Comparison of ENCODE assay signal across 1 cellular context in the genomic region with DNA sequence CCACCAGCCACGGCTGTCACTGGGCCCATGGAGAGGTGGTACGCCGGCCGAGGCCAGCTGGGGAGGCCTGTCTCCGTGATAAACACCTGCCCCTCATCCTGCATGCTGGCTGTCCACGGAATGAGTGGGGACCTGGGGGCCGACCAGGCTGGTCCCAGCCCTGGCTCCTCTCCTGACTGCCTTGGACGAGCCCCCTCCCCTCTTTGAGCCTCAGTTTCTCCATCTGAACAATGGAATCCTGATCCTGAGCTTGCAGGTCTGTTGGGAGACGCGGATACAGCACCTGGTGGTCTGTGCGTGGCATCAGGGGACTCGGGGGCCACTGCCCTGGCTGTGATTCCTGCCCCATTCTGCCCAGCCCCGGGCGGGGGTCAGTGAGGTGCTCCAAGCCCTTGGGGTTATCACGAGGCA.
TF ChIP-seq lines count a peak whose summit lies in the region.

No MANE protein-coding gene starts in this region.

TF ChIP-seq in H1, 55 proteins besides CTCF, POLR2A, EP300 and RAD21 (continued from another document):
- TF ChIP-seq, protein P1, sequence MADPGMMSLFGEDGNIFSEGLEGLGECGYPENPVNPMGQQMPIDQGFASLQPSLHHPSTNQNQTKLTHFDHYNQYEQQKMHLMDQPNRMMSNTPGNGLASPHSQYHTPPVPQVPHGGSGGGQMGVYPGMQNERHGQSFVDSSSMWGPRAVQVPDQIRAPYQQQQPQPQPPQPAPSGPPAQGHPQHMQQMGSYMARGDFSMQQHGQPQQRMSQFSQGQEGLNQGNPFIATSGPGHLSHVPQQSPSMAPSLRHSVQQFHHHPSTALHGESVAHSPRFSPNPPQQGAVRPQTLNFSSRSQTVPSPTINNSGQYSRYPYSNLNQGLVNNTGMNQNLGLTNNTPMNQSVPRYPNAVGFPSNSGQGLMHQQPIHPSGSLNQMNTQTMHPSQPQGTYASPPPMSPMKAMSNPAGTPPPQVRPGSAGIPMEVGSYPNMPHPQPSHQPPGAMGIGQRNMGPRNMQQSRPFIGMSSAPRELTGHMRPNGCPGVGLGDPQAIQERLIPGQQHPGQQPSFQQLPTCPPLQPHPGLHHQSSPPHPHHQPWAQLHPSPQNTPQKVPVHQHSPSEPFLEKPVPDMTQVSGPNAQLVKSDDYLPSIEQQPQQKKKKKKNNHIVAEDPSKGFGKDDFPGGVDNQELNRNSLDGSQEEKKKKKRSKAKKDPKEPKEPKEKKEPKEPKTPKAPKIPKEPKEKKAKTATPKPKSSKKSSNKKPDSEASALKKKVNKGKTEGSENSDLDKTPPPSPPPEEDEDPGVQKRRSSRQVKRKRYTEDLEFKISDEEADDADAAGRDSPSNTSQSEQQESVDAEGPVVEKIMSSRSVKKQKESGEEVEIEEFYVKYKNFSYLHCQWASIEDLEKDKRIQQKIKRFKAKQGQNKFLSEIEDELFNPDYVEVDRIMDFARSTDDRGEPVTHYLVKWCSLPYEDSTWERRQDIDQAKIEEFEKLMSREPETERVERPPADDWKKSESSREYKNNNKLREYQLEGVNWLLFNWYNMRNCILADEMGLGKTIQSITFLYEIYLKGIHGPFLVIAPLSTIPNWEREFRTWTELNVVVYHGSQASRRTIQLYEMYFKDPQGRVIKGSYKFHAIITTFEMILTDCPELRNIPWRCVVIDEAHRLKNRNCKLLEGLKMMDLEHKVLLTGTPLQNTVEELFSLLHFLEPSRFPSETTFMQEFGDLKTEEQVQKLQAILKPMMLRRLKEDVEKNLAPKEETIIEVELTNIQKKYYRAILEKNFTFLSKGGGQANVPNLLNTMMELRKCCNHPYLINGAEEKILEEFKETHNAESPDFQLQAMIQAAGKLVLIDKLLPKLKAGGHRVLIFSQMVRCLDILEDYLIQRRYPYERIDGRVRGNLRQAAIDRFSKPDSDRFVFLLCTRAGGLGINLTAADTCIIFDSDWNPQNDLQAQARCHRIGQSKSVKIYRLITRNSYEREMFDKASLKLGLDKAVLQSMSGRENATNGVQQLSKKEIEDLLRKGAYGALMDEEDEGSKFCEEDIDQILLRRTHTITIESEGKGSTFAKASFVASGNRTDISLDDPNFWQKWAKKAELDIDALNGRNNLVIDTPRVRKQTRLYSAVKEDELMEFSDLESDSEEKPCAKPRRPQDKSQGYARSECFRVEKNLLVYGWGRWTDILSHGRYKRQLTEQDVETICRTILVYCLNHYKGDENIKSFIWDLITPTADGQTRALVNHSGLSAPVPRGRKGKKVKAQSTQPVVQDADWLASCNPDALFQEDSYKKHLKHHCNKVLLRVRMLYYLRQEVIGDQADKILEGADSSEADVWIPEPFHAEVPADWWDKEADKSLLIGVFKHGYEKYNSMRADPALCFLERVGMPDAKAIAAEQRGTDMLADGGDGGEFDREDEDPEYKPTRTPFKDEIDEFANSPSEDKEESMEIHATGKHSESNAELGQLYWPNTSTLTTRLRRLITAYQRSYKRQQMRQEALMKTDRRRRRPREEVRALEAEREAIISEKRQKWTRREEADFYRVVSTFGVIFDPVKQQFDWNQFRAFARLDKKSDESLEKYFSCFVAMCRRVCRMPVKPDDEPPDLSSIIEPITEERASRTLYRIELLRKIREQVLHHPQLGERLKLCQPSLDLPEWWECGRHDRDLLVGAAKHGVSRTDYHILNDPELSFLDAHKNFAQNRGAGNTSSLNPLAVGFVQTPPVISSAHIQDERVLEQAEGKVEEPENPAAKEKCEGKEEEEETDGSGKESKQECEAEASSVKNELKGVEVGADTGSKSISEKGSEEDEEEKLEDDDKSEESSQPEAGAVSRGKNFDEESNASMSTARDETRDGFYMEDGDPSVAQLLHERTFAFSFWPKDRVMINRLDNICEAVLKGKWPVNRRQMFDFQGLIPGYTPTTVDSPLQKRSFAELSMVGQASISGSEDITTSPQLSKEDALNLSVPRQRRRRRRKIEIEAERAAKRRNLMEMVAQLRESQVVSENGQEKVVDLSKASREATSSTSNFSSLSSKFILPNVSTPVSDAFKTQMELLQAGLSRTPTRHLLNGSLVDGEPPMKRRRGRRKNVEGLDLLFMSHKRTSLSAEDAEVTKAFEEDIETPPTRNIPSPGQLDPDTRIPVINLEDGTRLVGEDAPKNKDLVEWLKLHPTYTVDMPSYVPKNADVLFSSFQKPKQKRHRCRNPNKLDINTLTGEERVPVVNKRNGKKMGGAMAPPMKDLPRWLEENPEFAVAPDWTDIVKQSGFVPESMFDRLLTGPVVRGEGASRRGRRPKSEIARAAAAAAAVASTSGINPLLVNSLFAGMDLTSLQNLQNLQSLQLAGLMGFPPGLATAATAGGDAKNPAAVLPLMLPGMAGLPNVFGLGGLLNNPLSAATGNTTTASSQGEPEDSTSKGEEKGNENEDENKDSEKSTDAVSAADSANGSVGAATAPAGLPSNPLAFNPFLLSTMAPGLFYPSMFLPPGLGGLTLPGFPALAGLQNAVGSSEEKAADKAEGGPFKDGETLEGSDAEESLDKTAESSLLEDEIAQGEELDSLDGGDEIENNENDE (IDR thresholded peaks at IDR 0.05; ENCODE audit: insufficient replicate concordance, low read length): no peak
- TF ChIP-seq CREB1 (IDR thresholded peaks at IDR 0.05): no peak
- TF ChIP-seq SRF (IDR thresholded peaks at IDR 0.05; ENCODE audit: low read depth, low read length): no peak
- TF ChIP-seq, protein P2, sequence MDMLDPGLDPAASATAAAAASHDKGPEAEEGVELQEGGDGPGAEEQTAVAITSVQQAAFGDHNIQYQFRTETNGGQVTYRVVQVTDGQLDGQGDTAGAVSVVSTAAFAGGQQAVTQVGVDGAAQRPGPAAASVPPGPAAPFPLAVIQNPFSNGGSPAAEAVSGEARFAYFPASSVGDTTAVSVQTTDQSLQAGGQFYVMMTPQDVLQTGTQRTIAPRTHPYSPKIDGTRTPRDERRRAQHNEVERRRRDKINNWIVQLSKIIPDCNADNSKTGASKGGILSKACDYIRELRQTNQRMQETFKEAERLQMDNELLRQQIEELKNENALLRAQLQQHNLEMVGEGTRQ (IDR thresholded peaks at IDR 0.05; ENCODE audit: low read length): no peak
- TF ChIP-seq RFX5 (IDR thresholded peaks at IDR 0.05; ENCODE audit: borderline replicate concordance, low read depth, low read length): no peak
- no peak for TF ChIP-seq SIN3A (conservative IDR thresholded peaks at IDR 0.05 in 1 of 2, IDR thresholded peaks at IDR 0.05 in 1 of 2; ENCODE audit: low read depth in 1 of 2, low read length in 2 of 2)
- TF ChIP-seq RBBP5 (IDR thresholded peaks at IDR 0.05; ENCODE audit: borderline replicate concordance, low read depth, low read length): no peak
- no peak for TF ChIP-seq JUN (IDR thresholded peaks at IDR 0.05; ENCODE audit: low read depth, low read length)
TF ChIP-seq in H1: peak in this region for 0.
